1 cellular context compared by ENCODE assay signal in genomic region chr4:122104184-122104583, GRCh38.
TF ChIP-seq lines count a peak whose summit lies in the region.

No MANE protein-coding gene starts in this region.

TF ChIP-seq in IMR-90, 13 proteins besides CTCF, POLR2A, EP300 and RAD21 (continued from another document):
- TF ChIP-seq USF2 (IDR thresholded peaks at IDR 0.05; ENCODE audit: low read depth, low read length) (peak; percentile 36; the same call in 1 of the 2 replicates), FOS (IDR thresholded peaks at IDR 0.05; ENCODE audit: low read depth, low read length) (no peak)
